Comparison of ENCODE assay signal across 10 cellular contexts in genomic region chr1:211610779-211611556, GRCh38. TPM values are rescaled to one million over a fixed set of nuclear protein-coding genes. Genes with fewer than 3 reads are reported as not detected.
A peak's percentile ranks its signal among the peaks of the same experiment; 100 is the strongest.
DNase-seq lines count a peak whose midpoint lies in the region; ATAC-seq and TF ChIP-seq lines count a peak whose summit lies in the region.
"Had no signal": no experiment of that assay in that cellular context is flagged by ENCODE, and none has a peak within 500 bp of the region (broad histone marks: within the 10 kb centered on the region; RNA-seq: fewer than 3 reads in every experiment).

No MANE protein-coding gene starts in this region.

- H3K4me1 Mint-ChIP-seq in stimulated activated naive CD8-positive, alpha-beta T cell treated with anti-CD3 and anti-CD28 coated beads, Interleukin-15, amount 100 ng/mL, for 72 hours = peaks cover 27% of the 10 kb centered on the region

- H3K27me3 ChIP-seq in Karpas-422 (ENCODE audit: low read length) = no peaks in the 10 kb centered on the region
- H3K27me3 ChIP-seq in adipocyte (replicated peaks; ENCODE audit: control insufficient read depth, insufficient read depth, low read length) = no peaks in the 10 kb centered on the region
- no peaks in the 10 kb centered on the region for H3K27me3 ChIP-seq in heart right ventricle
- H3K27me3 ChIP-seq in skeletal muscle tissue (ENCODE audit: control insufficient read depth in 3 of 3, insufficient read depth in 3 of 3, low read length in 3 of 3) = no peaks in the 10 kb centered on the region
- H3K27me3 ChIP-seq: brain microvascular endothelial cell had no signal

- H3K27ac ChIP-seq in Karpas-422 (ENCODE audit: low read length) (no peak overlapping the region), heart right ventricle (peak overlapping the region in 8 of 10 donors; percentile 2 to 88 (median 73)), skeletal muscle tissue (ENCODE audit: low read depth, low read length) (peak overlapping the region; percentile 16)
- H3K27ac ChIP-seq: brain microvascular endothelial cell had no signal

- H4K20me1 ChIP-seq in Karpas-422 (ENCODE audit: insufficient read depth, low read depth, low read length) = no peaks in the 10 kb centered on the region

- TF ChIP-seq CTCF in heart right ventricle (IDR thresholded peaks at IDR 0.05) = no peak

- H3K4me2 ChIP-seq in Karpas-422 (ENCODE audit: low read depth, low read length, poor library complexity, severe bottlenecking) = no peak overlapping the region

- H3K36me3 ChIP-seq in Karpas-422 (ENCODE audit: insufficient read depth, low read length) (no peaks in the 10 kb centered on the region), adipocyte (ENCODE audit: control insufficient read depth, insufficient read depth, low read length, severe bottlenecking) (no peaks in the 10 kb centered on the region), heart right ventricle (no peaks in the 10 kb centered on the region), skeletal muscle tissue (ENCODE audit: control insufficient read depth in 3 of 3, insufficient read depth in 3 of 3, low read length in 3 of 3) (no peaks in the 10 kb centered on the region)
- H3K36me3 ChIP-seq: brain microvascular endothelial cell had no signal

- H3K4me3 Mint-ChIP-seq in stimulated activated naive CD8-positive, alpha-beta T cell treated with anti-CD3 and anti-CD28 coated beads, Interleukin-15, amount 100 ng/mL, for 72 hours = no peak overlapping the region
- H3K4me3 Mint-ChIP-seq: activated CD8-positive, alpha-beta T cell treated with anti-CD3 and anti-CD28 coated beads, Interleukin-2, amount 10 ng/mL, durations not matched to agents 7 days and 5 days had no signal

- H3K4me3 ChIP-seq in Karpas-422 (ENCODE audit: low read length) (no peak overlapping the region), adipocyte (ENCODE audit: low read length) (no peak overlapping the region), heart right ventricle (no peak overlapping the region), skeletal muscle tissue (ENCODE audit: low read length in 3 of 3) (no peak overlapping the region)

- intact Hi-C loops in heart right ventricle (cut with DNase I) = loop anchor here in 3 of 10 donors (5.0 kb wide), 1 partner anchor 34 kb away; the partner anchor contains the start of gene SLC30A1 (in 3 of the 3)

- H3K9me3 Mint-ChIP-seq in stimulated activated naive CD8-positive, alpha-beta T cell treated with anti-CD3 and anti-CD28 coated beads, Interleukin-15, amount 100 ng/mL, for 72 hours = no peaks in the 10 kb centered on the region

- no peaks in the 10 kb centered on the region for H3K79me2 ChIP-seq in Karpas-422 (ENCODE audit: low read length)

- ATAC-seq in heart right ventricle (peak; percentile 33 to 74 (median 57)), HG03457 (IDR thresholded peaks at IDR 0.05; ENCODE audit: unreplicated experiment) (no peak)
- ATAC-seq in stimulated activated naive CD8-positive, alpha-beta T cell treated with anti-CD3 and anti-CD28 coated beads, Interleukin-15, amount 100 ng/mL, for 72 hours = no peak
- ATAC-seq: activated CD8-positive, alpha-beta T cell treated with anti-CD3 and anti-CD28 coated beads, Interleukin-2, amount 10 ng/mL, durations not matched to agents 7 days and 5 days had no signal

- H3K4me1 ChIP-seq in Karpas-422 (ENCODE audit: low read length) (peaks cover 15% of the 10 kb centered on the region), adipocyte (ENCODE audit: control insufficient read depth, insufficient read depth, low read length) (peaks cover 35% of the 10 kb centered on the region), heart right ventricle (peaks cover under 1 to 59% (median 18%) of the 10 kb centered on the region in 9 donors), skeletal muscle tissue (ENCODE audit: control insufficient read depth in 3 of 3, insufficient read depth in 3 of 3, low read length in 3 of 3) (peaks cover 11 to 15% (median 12%) of the 10 kb centered on the region in 3 donors)

- H3K9me3 ChIP-seq in Karpas-422 (ENCODE audit: low read length) (no peaks in the 10 kb centered on the region), adipocyte (ENCODE audit: control insufficient read depth, low read length) (no peaks in the 10 kb centered on the region), heart right ventricle (no peaks in the 10 kb centered on the region), skeletal muscle tissue (ENCODE audit: control insufficient read depth in 3 of 3, low read length in 3 of 3) (no peaks in the 10 kb centered on the region)

- DNase-seq in Karpas-422 = peak; percentile 29
- DNase-seq in adipocyte (ENCODE audit: low read depth) = no peak
- peak in 1 of 2 donors; percentile 62 for DNase-seq in heart right ventricle
- no peak for DNase-seq in mesenteric fat pad (ENCODE audit: low spot score)
- DNase-seq in stimulated activated naive CD8-positive, alpha-beta T cell treated with anti-CD3 and anti-CD28 coated beads, Interleukin-15, amount 100 ng/mL, for 72 hours = no peak
- DNase-seq: activated CD8-positive, alpha-beta T cell treated with anti-CD3 and anti-CD28 coated beads, Interleukin-2, amount 10 ng/mL, durations not matched to agents 7 days and 5 days; brain microvascular endothelial cell; NCI-H2107 had no signal

- no peak overlapping the region for H3K9ac ChIP-seq in Karpas-422 (ENCODE audit: low read length)
- H3K9ac ChIP-seq in adipocyte (ENCODE audit: low read length) = peak overlapping the region; percentile 12
- H3K9ac ChIP-seq in skeletal muscle tissue (ENCODE audit: low read depth in 1 of 3, low read length in 3 of 3) = no peak overlapping the region

- 0 out of 2 replicates have a peak overlapping the region, but pooled peaks have one; percentile 34 for H2AFZ ChIP-seq in Karpas-422 (ENCODE audit: low read length)

- H3K9me2 ChIP-seq in Karpas-422 (replicated peaks; ENCODE audit: insufficient read depth, low read length) = no peaks in the 10 kb centered on the region

- H3K27me3 Mint-ChIP-seq in stimulated activated naive CD8-positive, alpha-beta T cell treated with anti-CD3 and anti-CD28 coated beads, Interleukin-15, amount 100 ng/mL, for 72 hours = no peaks in the 10 kb centered on the region

- 32 to 34% methylated on average over 9 of the region's 9 CpGs for WGBS in heart right ventricle, 2 donors

- no peak overlapping the region for H3K27ac Mint-ChIP-seq in stimulated activated naive CD8-positive, alpha-beta T cell treated with anti-CD3 and anti-CD28 coated beads, Interleukin-15, amount 100 ng/mL, for 72 hours
- H3K27ac Mint-ChIP-seq: activated CD8-positive, alpha-beta T cell treated with anti-CD3 and anti-CD28 coated beads, Interleukin-2, amount 10 ng/mL, durations not matched to agents 7 days and 5 days had no signal

RNA-seq across cellular contexts. Expression of gene SLC30A1, which starts 32.0 kb away (rescaled TPM):
- total RNA-seq in Karpas-422 (2014; rRNA removed; shearing (Covaris generic); ENCODE audit: low replicate concordance) = 8.0 and 16.7 TPM in 2 replicates
- total RNA-seq in heart right ventricle (10 to 100 TPM in 9 of 10 donors, 1 to 10 TPM in 1; 8.1 to 26.5 (median 16.1) TPM), skeletal muscle tissue (16.2 TPM), mesenteric fat pad (33.6 TPM)
- 1 to 10 TPM; 1.4 to 4.2 TPM for polyA plus RNA-seq in heart right ventricle

Comparison
In these comparisons a context has a peak if more than half of its experiments do, and no peak if none do; other contexts are left out.
1. ATAC-seq: peak in heart right ventricle (8 of 8); none in stimulated activated naive CD8-positive, alpha-beta T cell treated with anti-CD3 and anti-CD28 coated beads, Interleukin-15, amount 100 ng/mL, for 72 hours (single experiment) and HG03457 (single experiment).